1 cellular context compared by ENCODE assay signal in the genomic region with DNA sequence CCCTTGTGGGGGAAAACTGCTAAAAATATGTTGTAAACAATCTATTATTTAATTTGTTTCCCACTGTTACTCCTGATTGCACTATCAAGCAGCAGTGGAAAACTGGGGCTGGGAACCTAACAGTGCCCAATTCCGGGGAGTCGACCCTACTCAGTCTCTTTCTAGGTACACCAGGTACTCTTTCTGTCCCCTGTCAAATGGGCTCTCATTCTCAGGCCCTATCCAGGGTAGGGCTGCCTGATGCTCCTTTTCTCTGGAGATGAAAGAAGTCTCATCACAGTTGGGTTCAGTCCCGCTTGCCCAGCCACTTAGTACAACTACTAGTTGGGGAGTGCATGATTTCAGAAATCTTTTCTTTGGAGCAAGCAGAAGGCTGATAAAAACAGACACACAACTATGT.
TF ChIP-seq lines count a peak whose summit lies in the region.

No MANE protein-coding gene starts in this region.

TF ChIP-seq in WTC11, 78 proteins besides CTCF, POLR2A, EP300 and RAD21 (continued from another document):
- TF ChIP-seq, protein P1, sequence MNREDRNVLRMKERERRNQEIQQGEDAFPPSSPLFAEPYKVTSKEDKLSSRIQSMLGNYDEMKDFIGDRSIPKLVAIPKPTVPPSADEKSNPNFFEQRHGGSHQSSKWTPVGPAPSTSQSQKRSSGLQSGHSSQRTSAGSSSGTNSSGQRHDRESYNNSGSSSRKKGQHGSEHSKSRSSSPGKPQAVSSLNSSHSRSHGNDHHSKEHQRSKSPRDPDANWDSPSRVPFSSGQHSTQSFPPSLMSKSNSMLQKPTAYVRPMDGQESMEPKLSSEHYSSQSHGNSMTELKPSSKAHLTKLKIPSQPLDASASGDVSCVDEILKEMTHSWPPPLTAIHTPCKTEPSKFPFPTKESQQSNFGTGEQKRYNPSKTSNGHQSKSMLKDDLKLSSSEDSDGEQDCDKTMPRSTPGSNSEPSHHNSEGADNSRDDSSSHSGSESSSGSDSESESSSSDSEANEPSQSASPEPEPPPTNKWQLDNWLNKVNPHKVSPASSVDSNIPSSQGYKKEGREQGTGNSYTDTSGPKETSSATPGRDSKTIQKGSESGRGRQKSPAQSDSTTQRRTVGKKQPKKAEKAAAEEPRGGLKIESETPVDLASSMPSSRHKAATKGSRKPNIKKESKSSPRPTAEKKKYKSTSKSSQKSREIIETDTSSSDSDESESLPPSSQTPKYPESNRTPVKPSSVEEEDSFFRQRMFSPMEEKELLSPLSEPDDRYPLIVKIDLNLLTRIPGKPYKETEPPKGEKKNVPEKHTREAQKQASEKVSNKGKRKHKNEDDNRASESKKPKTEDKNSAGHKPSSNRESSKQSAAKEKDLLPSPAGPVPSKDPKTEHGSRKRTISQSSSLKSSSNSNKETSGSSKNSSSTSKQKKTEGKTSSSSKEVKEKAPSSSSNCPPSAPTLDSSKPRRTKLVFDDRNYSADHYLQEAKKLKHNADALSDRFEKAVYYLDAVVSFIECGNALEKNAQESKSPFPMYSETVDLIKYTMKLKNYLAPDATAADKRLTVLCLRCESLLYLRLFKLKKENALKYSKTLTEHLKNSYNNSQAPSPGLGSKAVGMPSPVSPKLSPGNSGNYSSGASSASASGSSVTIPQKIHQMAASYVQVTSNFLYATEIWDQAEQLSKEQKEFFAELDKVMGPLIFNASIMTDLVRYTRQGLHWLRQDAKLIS (CRISPR knock-in tag; IDR thresholded peaks at IDR 0.05; ENCODE audit: borderline replicate concordance) = no peak
- no peak for TF ChIP-seq SP1 (CRISPR knock-in tag; conservative IDR thresholded peaks at IDR 0.05)
- TF ChIP-seq, protein P2, sequence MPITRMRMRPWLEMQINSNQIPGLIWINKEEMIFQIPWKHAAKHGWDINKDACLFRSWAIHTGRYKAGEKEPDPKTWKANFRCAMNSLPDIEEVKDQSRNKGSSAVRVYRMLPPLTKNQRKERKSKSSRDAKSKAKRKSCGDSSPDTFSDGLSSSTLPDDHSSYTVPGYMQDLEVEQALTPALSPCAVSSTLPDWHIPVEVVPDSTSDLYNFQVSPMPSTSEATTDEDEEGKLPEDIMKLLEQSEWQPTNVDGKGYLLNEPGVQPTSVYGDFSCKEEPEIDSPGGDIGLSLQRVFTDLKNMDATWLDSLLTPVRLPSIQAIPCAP (CRISPR knock-in tag; IDR thresholded peaks at IDR 0.05) = no peak
- TF ChIP-seq, protein P3, sequence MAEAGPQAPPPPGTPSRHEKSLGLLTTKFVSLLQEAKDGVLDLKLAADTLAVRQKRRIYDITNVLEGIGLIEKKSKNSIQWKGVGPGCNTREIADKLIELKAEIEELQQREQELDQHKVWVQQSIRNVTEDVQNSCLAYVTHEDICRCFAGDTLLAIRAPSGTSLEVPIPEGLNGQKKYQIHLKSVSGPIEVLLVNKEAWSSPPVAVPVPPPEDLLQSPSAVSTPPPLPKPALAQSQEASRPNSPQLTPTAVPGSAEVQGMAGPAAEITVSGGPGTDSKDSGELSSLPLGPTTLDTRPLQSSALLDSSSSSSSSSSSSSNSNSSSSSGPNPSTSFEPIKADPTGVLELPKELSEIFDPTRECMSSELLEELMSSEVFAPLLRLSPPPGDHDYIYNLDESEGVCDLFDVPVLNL (CRISPR knock-in tag; IDR thresholded peaks at IDR 0.05; ENCODE audit: borderline replicate concordance, low read depth) = no peak
- no peak for TF ChIP-seq NFE2L1 (CRISPR knock-in tag; IDR thresholded peaks at IDR 0.05)
- TF ChIP-seq OVOL2 (CRISPR knock-in tag; IDR thresholded peaks at IDR 0.05; ENCODE audit: borderline replicate concordance) = no peak
- TF ChIP-seq, protein P4, sequence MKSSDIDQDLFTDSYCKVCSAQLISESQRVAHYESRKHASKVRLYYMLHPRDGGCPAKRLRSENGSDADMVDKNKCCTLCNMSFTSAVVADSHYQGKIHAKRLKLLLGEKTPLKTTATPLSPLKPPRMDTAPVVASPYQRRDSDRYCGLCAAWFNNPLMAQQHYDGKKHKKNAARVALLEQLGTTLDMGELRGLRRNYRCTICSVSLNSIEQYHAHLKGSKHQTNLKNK (CRISPR knock-in tag; IDR thresholded peaks at IDR 0.05) = no peak
- TF ChIP-seq, protein P5, sequence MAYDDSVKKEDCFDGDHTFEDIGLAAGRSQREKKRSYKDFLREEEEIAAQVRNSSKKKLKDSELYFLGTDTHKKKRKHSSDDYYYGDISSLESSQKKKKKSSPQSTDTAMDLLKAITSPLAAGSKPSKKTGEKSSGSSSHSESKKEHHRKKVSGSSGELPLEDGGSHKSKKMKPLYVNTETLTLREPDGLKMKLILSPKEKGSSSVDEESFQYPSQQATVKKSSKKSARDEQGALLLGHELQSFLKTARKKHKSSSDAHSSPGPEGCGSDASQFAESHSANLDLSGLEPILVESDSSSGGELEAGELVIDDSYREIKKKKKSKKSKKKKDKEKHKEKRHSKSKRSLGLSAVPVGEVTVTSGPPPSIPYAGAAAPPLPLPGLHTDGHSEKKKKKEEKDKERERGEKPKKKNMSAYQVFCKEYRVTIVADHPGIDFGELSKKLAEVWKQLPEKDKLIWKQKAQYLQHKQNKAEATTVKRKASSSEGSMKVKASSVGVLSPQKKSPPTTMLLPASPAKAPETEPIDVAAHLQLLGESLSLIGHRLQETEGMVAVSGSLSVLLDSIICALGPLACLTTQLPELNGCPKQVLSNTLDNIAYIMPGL (CRISPR knock-in tag; IDR thresholded peaks at IDR 0.05) = no peak
- TF ChIP-seq, protein P6, sequence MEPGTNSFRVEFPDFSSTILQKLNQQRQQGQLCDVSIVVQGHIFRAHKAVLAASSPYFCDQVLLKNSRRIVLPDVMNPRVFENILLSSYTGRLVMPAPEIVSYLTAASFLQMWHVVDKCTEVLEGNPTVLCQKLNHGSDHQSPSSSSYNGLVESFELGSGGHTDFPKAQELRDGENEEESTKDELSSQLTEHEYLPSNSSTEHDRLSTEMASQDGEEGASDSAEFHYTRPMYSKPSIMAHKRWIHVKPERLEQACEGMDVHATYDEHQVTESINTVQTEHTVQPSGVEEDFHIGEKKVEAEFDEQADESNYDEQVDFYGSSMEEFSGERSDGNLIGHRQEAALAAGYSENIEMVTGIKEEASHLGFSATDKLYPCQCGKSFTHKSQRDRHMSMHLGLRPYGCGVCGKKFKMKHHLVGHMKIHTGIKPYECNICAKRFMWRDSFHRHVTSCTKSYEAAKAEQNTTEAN (CRISPR knock-in tag; IDR thresholded peaks at IDR 0.05) = no peak
- no peak for TF ChIP-seq HMGA2 (CRISPR knock-in tag; IDR thresholded peaks at IDR 0.05)
- TF ChIP-seq, protein P7, sequence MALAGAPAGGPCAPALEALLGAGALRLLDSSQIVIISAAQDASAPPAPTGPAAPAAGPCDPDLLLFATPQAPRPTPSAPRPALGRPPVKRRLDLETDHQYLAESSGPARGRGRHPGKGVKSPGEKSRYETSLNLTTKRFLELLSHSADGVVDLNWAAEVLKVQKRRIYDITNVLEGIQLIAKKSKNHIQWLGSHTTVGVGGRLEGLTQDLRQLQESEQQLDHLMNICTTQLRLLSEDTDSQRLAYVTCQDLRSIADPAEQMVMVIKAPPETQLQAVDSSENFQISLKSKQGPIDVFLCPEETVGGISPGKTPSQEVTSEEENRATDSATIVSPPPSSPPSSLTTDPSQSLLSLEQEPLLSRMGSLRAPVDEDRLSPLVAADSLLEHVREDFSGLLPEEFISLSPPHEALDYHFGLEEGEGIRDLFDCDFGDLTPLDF (CRISPR knock-in tag; IDR thresholded peaks at IDR 0.05) = no peak
